8 cellular contexts compared by ENCODE assay signal in genomic region chr18:37628466-37629220, GRCh38.
"Had no signal": no experiment of that assay in that cellular context is flagged by ENCODE, and none has a peak within 500 bp of the region (broad histone marks: within the 10 kb centered on the region; RNA-seq: fewer than 3 reads in every experiment).

No MANE protein-coding gene starts in this region.

- FAIRE-seq: G401.6, GM12878, GM12891, GM12892, GM18507, GM19239 had no signal

- H3K4me3 ChIP-seq: GM12878 had no signal

- DNase-seq: GDM1, GF-D8 had no signal

- ATAC-seq: GM12878 had no signal
